Comparison of ENCODE assay signal across 9 cellular contexts in genomic region chr4:54099287-54099958, GRCh38. TPM values are rescaled to one million over a fixed set of nuclear protein-coding genes. Genes with fewer than 3 reads are reported as not detected.
A peak's percentile ranks its signal among the peaks of the same experiment; 100 is the strongest.
DNase-seq lines count a peak whose midpoint lies in the region; ATAC-seq and TF ChIP-seq lines count a peak whose summit lies in the region.
"Had no signal": no experiment of that assay in that cellular context is flagged by ENCODE, and none has a peak within 500 bp of the region (broad histone marks: within the 10 kb centered on the region; RNA-seq: fewer than 3 reads in every experiment).

No MANE protein-coding gene starts in this region.

- H3K9me3 Mint-ChIP-seq in CD4-positive, alpha-beta T cell: no peaks in the 10 kb centered on the region
- H3K9me3 Mint-ChIP-seq in IgD-negative memory B cell (peaks cover 0 to 10% (median 0%) of the 10 kb centered on the region in 3 donors), natural killer cell (no peaks in the 10 kb centered on the region)

- H3K4me1 Mint-ChIP-seq in CD4-positive, alpha-beta T cell (ENCODE audit: low read depth): peaks cover 56% of the 10 kb centered on the region
- H3K4me1 Mint-ChIP-seq in IgD-negative memory B cell (peaks cover 18 to 38% (median 28%) of the 10 kb centered on the region in 3 donors), natural killer cell (peaks cover 14 to 18% of the 10 kb centered on the region in 2 donors)

- H3K27ac Mint-ChIP-seq in CD4-positive, alpha-beta T cell: no peak overlapping the region
- peak overlapping the region in 2 of 3 donors; percentile 10 to 69 for H3K27ac Mint-ChIP-seq in IgD-negative memory B cell
- H3K27ac Mint-ChIP-seq in natural killer cell: no peak overlapping the region

- CTCF ChIA-PET in CD4-positive, alpha-beta T cell (lab: Charles Lee): interaction anchor here (1.1 kb wide), 1 partner anchor 9 kb away, joined by 3 read pairs; no protein-coding TSS in a partner anchor

- H3K4me3 Mint-ChIP-seq in CD4-positive, alpha-beta T cell: peak overlapping the region; percentile 75
- H3K4me3 Mint-ChIP-seq in IgD-negative memory B cell (peak overlapping the region; percentile 50 to 88 (median 70)), natural killer cell (peak overlapping the region; percentile 59)

- DNase-seq in CD4-positive, alpha-beta T cell: no peak
- peak; percentile 48 for DNase-seq in cerebellar cortex (ENCODE audit: low spot score)
- no peak for DNase-seq in natural killer cell
- no peak for DNase-seq in stimulated activated naive CD4-positive, alpha-beta T cell treated with Interleukin-2 at 50 U/mL for 16 hours (lab: John Stamatoyannopoulos, UW)
- DNase-seq in HuH-7 (ENCODE audit: low spot score): no peak
- DNase-seq in central memory CD4-positive, alpha-beta T cell: no peak
- DNase-seq: NCI-H345 had no signal

- H3K27me3 ChIP-seq in CD4-positive, alpha-beta T cell (ENCODE audit: control insufficient read depth, insufficient read depth, low read length): peaks cover 96% of the 10 kb centered on the region

- H3K27me3 Mint-ChIP-seq in CD4-positive, alpha-beta T cell: peaks cover 97% of the 10 kb centered on the region
- H3K27me3 Mint-ChIP-seq in IgD-negative memory B cell: peaks cover 83% of the 10 kb centered on the region
- peaks cover 77 to 85% of the 10 kb centered on the region in 2 donors for H3K27me3 Mint-ChIP-seq in natural killer cell (ENCODE audit: low read depth in 2 of 2)

- POLR2A ChIA-PET in CD4-positive, alpha-beta T cell (lab: Charles Lee): interaction anchor here (1.2 to 2.6 kb wide), 2 partner anchors 10 to 36 kb away, joined by 4 to 10 read pairs; partner anchors contain the start of gene CHIC2

- no peak for TF ChIP-seq CTCF in CD4-positive, alpha-beta T cell (IDR thresholded peaks at IDR 0.05)
- TF ChIP-seq CTCF in natural killer cell (IDR thresholded peaks at IDR 0.05): no peak

- no peak for ATAC-seq in CD4-positive, alpha-beta T cell (ENCODE audit: poor library complexity)
- ATAC-seq in natural killer cell (peak in 1 of 3 donors; percentile 15), GM18861 (IDR thresholded peaks at IDR 0.05; ENCODE audit: unreplicated experiment) (no peak)

- intact Hi-C loops in CD4-positive, alpha-beta T cell (cut with DNase I, micrococcal nuclease): loop anchor here in 1 of 2 experiments (10.0 kb wide), 1 partner anchor 1235 kb away; the partner anchor contains the start of gene RASL11B
- intact Hi-C loops in natural killer cell (cut with micrococcal nuclease): no loop called here

- H3K36me3 Mint-ChIP-seq in CD4-positive, alpha-beta T cell (ENCODE audit: low read depth): no peaks in the 10 kb centered on the region
- H3K36me3 Mint-ChIP-seq in IgD-negative memory B cell (no peaks in the 10 kb centered on the region), natural killer cell (no peaks in the 10 kb centered on the region)

- no peak overlapping the region for H3K27ac ChIP-seq in CD4-positive, alpha-beta T cell (ENCODE audit: low read depth, low read length)

- no peaks in the 10 kb centered on the region for H3K9me3 ChIP-seq in CD4-positive, alpha-beta T cell (ENCODE audit: control insufficient read depth, low read length)

RNA-seq across cellular contexts. Expression of gene GSX2, which starts 0.5 kb away (rescaled TPM):
- not detected for total RNA-seq in CD4-positive, alpha-beta T cell
- 1.2 TPM for polyA plus RNA-seq in IgD-negative memory B cell
- not detected for total RNA-seq in natural killer cell

RNA-seq across cellular contexts. Expression of gene CHIC2, which starts 35.0 kb away (rescaled TPM):
- total RNA-seq in CD4-positive, alpha-beta T cell: 10 to 100 TPM; 53.8 to 59.2 TPM
- polyA plus RNA-seq in IgD-negative memory B cell: 43.6 TPM
- 10 to 100 TPM; 62.0 to 85.0 (median 79.7) TPM for total RNA-seq in natural killer cell

Comparison
In these comparisons a context has a peak if more than half of its experiments do, and no peak if none do; other contexts are left out.
1. H3K27ac Mint-ChIP-seq: peak in IgD-negative memory B cell (2 of 3); none in CD4-positive, alpha-beta T cell (single experiment) and natural killer cell (0 of 2).
2. Peak in every context shown above with its lines, with median percentiles within 50 percentile points of each other: H3K4me3 Mint-ChIP-seq.